Comparison of ENCODE assay signal across 12 cellular contexts in the genomic region with DNA sequence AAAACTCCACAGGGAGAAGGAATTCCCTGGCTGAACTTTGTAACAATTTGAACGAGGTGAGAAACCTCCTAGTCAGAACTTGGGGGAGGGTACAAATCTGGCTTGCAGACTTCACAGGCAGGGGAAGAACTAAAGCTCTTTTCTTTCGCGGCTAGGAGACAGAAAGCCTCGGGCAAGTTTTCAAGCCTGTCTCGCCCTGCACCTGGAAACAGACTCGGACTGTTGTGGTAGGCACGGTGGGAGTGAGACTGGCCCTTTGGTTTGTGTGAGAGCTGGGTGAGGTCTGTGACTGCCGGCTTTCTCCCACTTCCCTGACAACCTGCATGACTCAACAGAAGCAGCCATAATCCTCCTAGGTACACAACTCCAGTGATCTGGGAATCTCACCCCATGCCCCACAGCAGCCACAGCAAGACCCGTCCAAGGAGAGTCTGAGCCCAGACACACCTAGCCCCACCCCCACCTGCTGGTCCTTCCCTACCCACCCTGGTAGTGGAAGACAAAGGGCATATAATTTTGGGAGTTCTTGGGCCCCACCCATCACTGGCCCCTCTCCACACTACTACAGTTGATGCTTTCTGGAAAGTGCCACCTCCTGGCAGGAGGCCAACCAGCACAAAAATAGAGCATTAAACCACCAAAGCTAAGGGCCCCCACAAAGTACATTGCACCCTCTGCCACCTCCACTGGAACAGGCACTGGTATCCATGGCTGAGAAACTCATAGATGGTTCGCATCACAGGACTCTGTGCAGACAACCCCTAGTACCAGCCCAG.
DNase-seq lines count a peak whose midpoint lies in the region; ATAC-seq and TF ChIP-seq lines count a peak whose summit lies in the region.
"Had no signal": no experiment of that assay in that cellular context is flagged by ENCODE, and none has a peak within 500 bp of the region (broad histone marks: within the 10 kb centered on the region; RNA-seq: fewer than 3 reads in every experiment).

No MANE protein-coding gene starts in this region.

- POLR2A ChIA-PET in PC-3 (lab: Charles Lee; ENCODE audit: unreplicated experiment) = no interaction called here

- H3K4me3 ChIP-seq in GM23248 = no peak overlapping the region
- peak overlapping the region; percentile 56 for H3K4me3 ChIP-seq in PC-3 (ENCODE audit: low read length)
- peak overlapping the region; percentile 79 for H3K4me3 ChIP-seq in endodermal cell (ENCODE audit: low read length)
- H3K4me3 ChIP-seq in neural progenitor cell = no peak overlapping the region
- H3K4me3 ChIP-seq: sigmoid colon had no signal

- H3K27me3 Mint-ChIP-seq in endodermal cell (ENCODE audit: insufficient read depth) (peaks cover 2% of the 10 kb centered on the region), neural progenitor cell (ENCODE audit: insufficient read depth, low read depth) (peaks cover 4% of the 10 kb centered on the region)
- H3K27me3 Mint-ChIP-seq in activated CD4-positive, alpha-beta T cell treated with anti-CD3 and anti-CD28 coated beads, Interleukin-2, amount 10 ng/mL, durations not matched to agents 24 days and 14 days = peaks cover 20% of the 10 kb centered on the region
- H3K27me3 Mint-ChIP-seq: activated naive CD8-positive, alpha-beta T cell treated with anti-CD3 and anti-CD28 coated beads for 36 hours had no signal

- H3K4me2 ChIP-seq in GM23248 (ENCODE audit: unreplicated experiment) (no peak overlapping the region), PC-3 (ENCODE audit: low read length) (peak overlapping the region; percentile 77), neural progenitor cell (no peak overlapping the region)

- DNase-seq in GM23248 (peak; percentile 1), PC-3 (peak; percentile 82), endodermal cell (peak; percentile 85), neural progenitor cell (ENCODE audit: low spot score) (peak; percentile 16), SK-N-DZ (ENCODE audit: low spot score) (no peak)
- no peak for DNase-seq in activated CD4-positive, alpha-beta T cell treated with anti-CD3 and anti-CD28 coated beads, Interleukin-2, amount 50 U/mL, for 48 hours
- DNase-seq in activated CD4-positive, alpha-beta T cell treated with anti-CD3 and anti-CD28 coated beads, Interleukin-2, amount 10 ng/mL, durations not matched to agents 24 days and 14 days = no peak
- DNase-seq: activated naive CD8-positive, alpha-beta T cell treated with anti-CD3 and anti-CD28 coated beads for 36 hours; DND-41; NCI-H1092; sigmoid colon had no signal

- H3K27ac Mint-ChIP-seq in endodermal cell (peak overlapping the region; percentile 98), neural progenitor cell (no peak overlapping the region)
- H3K27ac Mint-ChIP-seq in activated CD4-positive, alpha-beta T cell treated with anti-CD3 and anti-CD28 coated beads, Interleukin-2, amount 10 ng/mL, durations not matched to agents 24 days and 14 days = no peak overlapping the region
- H3K27ac Mint-ChIP-seq: activated naive CD8-positive, alpha-beta T cell treated with anti-CD3 and anti-CD28 coated beads for 36 hours had no signal

- in situ Hi-C loops in GM23248 (cut with MboI) = no loop called here

- H3K4me1 ChIP-seq in GM23248 (ENCODE audit: insufficient read depth) (no peaks in the 10 kb centered on the region), PC-3 (ENCODE audit: insufficient read depth, low read length) (peaks cover 31% of the 10 kb centered on the region), endodermal cell (ENCODE audit: control insufficient read depth, insufficient read depth, low read length) (peaks cover 5% of the 10 kb centered on the region), neural progenitor cell (no peaks in the 10 kb centered on the region)
- H3K4me1 ChIP-seq: sigmoid colon had no signal

- H3K9me3 Mint-ChIP-seq in endodermal cell (peaks cover 4% of the 10 kb centered on the region), neural progenitor cell (no peaks in the 10 kb centered on the region)
- H3K9me3 Mint-ChIP-seq in activated CD4-positive, alpha-beta T cell treated with anti-CD3 and anti-CD28 coated beads, Interleukin-2, amount 10 ng/mL, durations not matched to agents 24 days and 14 days = no peaks in the 10 kb centered on the region
- H3K9me3 Mint-ChIP-seq: activated naive CD8-positive, alpha-beta T cell treated with anti-CD3 and anti-CD28 coated beads for 36 hours had no signal

- H4K20me1 ChIP-seq in GM23248 (ENCODE audit: insufficient read depth) (no peaks in the 10 kb centered on the region), PC-3 (ENCODE audit: low read length) (no peaks in the 10 kb centered on the region), neural progenitor cell (ENCODE audit: low read depth) (no peaks in the 10 kb centered on the region)

- no peak for TF ChIP-seq CTCF in PC-3 (conservative IDR thresholded peaks at IDR 0.05; ENCODE audit: low read depth, low read length)
- TF ChIP-seq CTCF in endodermal cell (conservative IDR thresholded peaks at IDR 0.05) = peak; percentile 52
- no peak for TF ChIP-seq CTCF in neural progenitor cell (IDR thresholded peaks at IDR 0.05)

- H3K9me2 ChIP-seq in GM23248 (ENCODE audit: insufficient read depth) = no peaks in the 10 kb centered on the region; the same call in 1 of the 2 replicates
- no peaks in the 10 kb centered on the region for H3K9me2 ChIP-seq in PC-3 (replicated peaks; ENCODE audit: low read length)

- H3K27me3 ChIP-seq in GM23248 (replicated peaks; ENCODE audit: insufficient read depth) (peaks cover 34% of the 10 kb centered on the region), PC-3 (ENCODE audit: low read length) (no peaks in the 10 kb centered on the region), endodermal cell (ENCODE audit: control insufficient read depth, insufficient read depth, low read length, poor library complexity, severe bottlenecking) (no peaks in the 10 kb centered on the region), neural progenitor cell (no peaks in the 10 kb centered on the region)
- H3K27me3 ChIP-seq: sigmoid colon had no signal

- H3K36me3 Mint-ChIP-seq in endodermal cell (ENCODE audit: low read depth) (no peaks in the 10 kb centered on the region), neural progenitor cell (no peaks in the 10 kb centered on the region)
- H3K36me3 Mint-ChIP-seq in activated CD4-positive, alpha-beta T cell treated with anti-CD3 and anti-CD28 coated beads, Interleukin-2, amount 10 ng/mL, durations not matched to agents 24 days and 14 days (ENCODE audit: low read depth) = no peaks in the 10 kb centered on the region
- H3K36me3 Mint-ChIP-seq: activated naive CD8-positive, alpha-beta T cell treated with anti-CD3 and anti-CD28 coated beads for 36 hours had no signal

- CTCF ChIA-PET in PC-3 (lab: Charles Lee) = no interaction called here

- no peaks in the 10 kb centered on the region for H3F3A ChIP-seq in GM23248 (ENCODE audit: insufficient read depth)
- peaks cover 9% of the 10 kb centered on the region for H3F3A ChIP-seq in PC-3 (ENCODE audit: low read length, unreplicated experiment)
- H3F3A ChIP-seq in neural progenitor cell (ENCODE audit: low read depth) = no peaks in the 10 kb centered on the region

- WGBS in GM23248 (ENCODE audit: low coverage in 1 of 2, low lambda C conversion rate in 2 of 2, missing lambda C conversion rate in 2 of 2), 2 experiments = 25 to 31% methylated on average over 10 of the region's 10 CpGs
- 47 to 54% methylated on average over 5 to 10 of the region's 10 CpGs for WGBS in endodermal cell (ENCODE audit: insufficient coverage in 1 of 2, insufficient read length in 1 of 2), 2 experiments

- H2AFZ ChIP-seq in GM23248 = no peak overlapping the region
- peak overlapping the region; percentile 63 for H2AFZ ChIP-seq in PC-3 (ENCODE audit: low read length)
- peak overlapping the region; percentile 79 for H2AFZ ChIP-seq in neural progenitor cell (replicated peaks)

- H3K4me3 Mint-ChIP-seq in endodermal cell (peak overlapping the region; percentile 46), neural progenitor cell (no peak overlapping the region)
- H3K4me3 Mint-ChIP-seq in activated CD4-positive, alpha-beta T cell treated with anti-CD3 and anti-CD28 coated beads, Interleukin-2, amount 10 ng/mL, durations not matched to agents 24 days and 14 days = no peak overlapping the region
- H3K4me3 Mint-ChIP-seq: activated naive CD8-positive, alpha-beta T cell treated with anti-CD3 and anti-CD28 coated beads for 36 hours had no signal

- ATAC-seq in PC-3 = peak; percentile 71
- no peak for ATAC-seq in HG03354 (IDR thresholded peaks at IDR 0.05; ENCODE audit: poor library complexity, severe bottlenecking, unreplicated experiment)

- H3K9me3 ChIP-seq in GM23248 (ENCODE audit: low read depth) = no peaks in the 10 kb centered on the region
- no peaks in the 10 kb centered on the region for H3K9me3 ChIP-seq in PC-3 (ENCODE audit: low read length)
- peaks cover 13% of the 10 kb centered on the region for H3K9me3 ChIP-seq in endodermal cell (ENCODE audit: control insufficient read depth, low read length)
- no peaks in the 10 kb centered on the region for H3K9me3 ChIP-seq in neural progenitor cell (ENCODE audit: low read depth)
- H3K9me3 ChIP-seq: sigmoid colon had no signal

- H3K79me2 ChIP-seq in GM23248 (ENCODE audit: insufficient read depth) (no peaks in the 10 kb centered on the region), PC-3 (ENCODE audit: low read length) (no peaks in the 10 kb centered on the region), neural progenitor cell (ENCODE audit: low read depth) (no peaks in the 10 kb centered on the region)

- H3K9ac ChIP-seq in GM23248 (no peak overlapping the region), PC-3 (ENCODE audit: low read length) (peak overlapping the region; percentile 86), endodermal cell (ENCODE audit: extremely low read depth, low read length, poor library complexity, severe bottlenecking) (peak overlapping the region; percentile 57), neural progenitor cell (no peak overlapping the region)

- no peaks in the 10 kb centered on the region for H3K36me3 ChIP-seq in GM23248 (ENCODE audit: low read depth)
- no peaks in the 10 kb centered on the region for H3K36me3 ChIP-seq in PC-3 (ENCODE audit: low read depth, low read length)
- H3K36me3 ChIP-seq in endodermal cell (ENCODE audit: control insufficient read depth, insufficient read depth, low read length) = no peaks in the 10 kb centered on the region
- no peaks in the 10 kb centered on the region for H3K36me3 ChIP-seq in neural progenitor cell
- H3K36me3 ChIP-seq: sigmoid colon had no signal

- H3K4me1 Mint-ChIP-seq in endodermal cell = peaks cover 42% of the 10 kb centered on the region
- no peaks in the 10 kb centered on the region for H3K4me1 Mint-ChIP-seq in neural progenitor cell
- peaks cover 9% of the 10 kb centered on the region for H3K4me1 Mint-ChIP-seq in activated CD4-positive, alpha-beta T cell treated with anti-CD3 and anti-CD28 coated beads, Interleukin-2, amount 10 ng/mL, durations not matched to agents 24 days and 14 days

- intact Hi-C loops in PC-3 (cut with micrococcal nuclease) = no loop called here
- intact Hi-C loops in activated CD4-positive, alpha-beta T cell treated with anti-CD3 and anti-CD28 coated beads, Interleukin-2, amount 10 ng/mL, durations not matched to agents 24 days and 14 days (cut with micrococcal nuclease) = no loop called here

- H3K27ac ChIP-seq in GM23248 = no peak overlapping the region
- H3K27ac ChIP-seq in PC-3 (ENCODE audit: low read length) = peak overlapping the region; percentile 99
- peak overlapping the region; percentile 77 for H3K27ac ChIP-seq in endodermal cell (ENCODE audit: low read depth, low read length)
- H3K27ac ChIP-seq in neural progenitor cell = no peak overlapping the region

- BruUV-seq in PC-3 (replicated peaks; lab: Mats Ljungman, UMichigan) = no TSS peak

Comparison
In these comparisons a context has a peak if more than half of its experiments do, and no peak if none do; other contexts are left out.
1. DNase-seq: peak in GM23248 (single experiment), PC-3 (single experiment), endodermal cell (single experiment) and neural progenitor cell (single experiment); none in SK-N-DZ (single experiment), activated CD4-positive, alpha-beta T cell treated with anti-CD3 and anti-CD28 coated beads, Interleukin-2, amount 50 U/mL, for 48 hours (0 of 2) and activated CD4-positive, alpha-beta T cell treated with anti-CD3 and anti-CD28 coated beads, Interleukin-2, amount 10 ng/mL, durations not matched to agents 24 days and 14 days (single experiment).
2. H3K27ac ChIP-seq: peak in PC-3 (single experiment) and endodermal cell (single experiment); none in GM23248 (single experiment) and neural progenitor cell (single experiment).
3. H3K4me3 ChIP-seq: peak in PC-3 (single experiment) and endodermal cell (single experiment); none in GM23248 (single experiment) and neural progenitor cell (single experiment).
4. H3K9ac ChIP-seq: peak in PC-3 (single experiment) and endodermal cell (single experiment); none in GM23248 (single experiment) and neural progenitor cell (single experiment).